In genomic region chr11:110081462-110082233, GRCh38 we compare ENCODE assay signal across 1 cellular context.
TF ChIP-seq lines count a peak whose summit lies in the region.

No MANE protein-coding gene starts in this region.

TF ChIP-seq in SK-N-SH, 30 proteins besides CTCF, POLR2A, EP300 and RAD21 (continued from another document):
- TF ChIP-seq, protein P1, sequence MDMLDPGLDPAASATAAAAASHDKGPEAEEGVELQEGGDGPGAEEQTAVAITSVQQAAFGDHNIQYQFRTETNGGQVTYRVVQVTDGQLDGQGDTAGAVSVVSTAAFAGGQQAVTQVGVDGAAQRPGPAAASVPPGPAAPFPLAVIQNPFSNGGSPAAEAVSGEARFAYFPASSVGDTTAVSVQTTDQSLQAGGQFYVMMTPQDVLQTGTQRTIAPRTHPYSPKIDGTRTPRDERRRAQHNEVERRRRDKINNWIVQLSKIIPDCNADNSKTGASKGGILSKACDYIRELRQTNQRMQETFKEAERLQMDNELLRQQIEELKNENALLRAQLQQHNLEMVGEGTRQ (IDR thresholded peaks at IDR 0.05; ENCODE audit: borderline replicate concordance, low read depth, low read length): no peak
- no peak for TF ChIP-seq RXRA (IDR thresholded peaks at IDR 0.05; ENCODE audit: borderline replicate concordance, low read depth)
- TF ChIP-seq GABPA (IDR thresholded peaks at IDR 0.05; ENCODE audit: low read depth): no peak
